ENCODE assay signal across 15 cellular contexts in the genomic region with DNA sequence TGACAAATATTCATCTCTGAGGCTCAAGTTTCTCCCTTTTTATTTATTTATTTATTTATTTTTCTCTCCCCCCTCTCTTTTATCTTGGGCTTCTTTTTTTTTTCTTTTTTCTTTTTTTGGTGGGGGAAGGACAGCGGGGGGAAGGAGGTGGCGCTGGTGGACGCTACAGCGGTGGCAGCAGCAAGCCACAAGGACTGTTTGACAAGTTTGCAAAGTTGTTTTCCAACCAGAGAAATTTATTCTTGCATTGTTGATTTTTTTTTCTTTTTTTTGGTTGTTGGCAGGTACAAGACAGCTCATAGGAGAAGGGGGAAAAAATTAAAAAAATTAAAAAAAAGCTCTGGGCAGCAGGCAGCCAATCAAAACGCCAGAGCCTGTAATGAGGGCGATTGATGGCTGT. TPM values are rescaled to one million over a fixed set of nuclear protein-coding genes. Genes with fewer than 3 reads are reported as not detected.
DNase-seq lines count a peak whose midpoint lies in the region; ATAC-seq and TF ChIP-seq lines count a peak whose summit lies in the region.
"Had no signal": no experiment of that assay in that cellular context is flagged by ENCODE, and none has a peak within 500 bp of the region (broad histone marks: within the 10 kb centered on the region; RNA-seq: fewer than 3 reads in every experiment).

No MANE protein-coding gene starts in this region.

- no peaks in the 10 kb centered on the region for H3F3A ChIP-seq in GM23338 (replicated peaks; ENCODE audit: low read depth)

- H3K27me3 Mint-ChIP-seq in GM23338 (ENCODE audit: insufficient read depth, low read depth, poor library complexity), result peaks cover 7% of the 10 kb centered on the region
- H3K27me3 Mint-ChIP-seq in nephron (ENCODE audit: low read depth), result peaks cover 58% of the 10 kb centered on the region

- H3K79me2 ChIP-seq in GM23338 (replicated peaks; ENCODE audit: insufficient read depth), result peaks cover 91% of the 10 kb centered on the region

- no peak for TF ChIP-seq CTCF in GM23338 (conservative IDR thresholded peaks at IDR 0.05; ENCODE audit: low read depth in 2 of 2)
- TF ChIP-seq CTCF in dorsolateral prefrontal cortex (IDR thresholded peaks at IDR 0.05 in 54 of 56, conservative IDR thresholded peaks at IDR 0.05 in 2 of 56; ENCODE audit: low read depth in 1 of 56, partially characterized antibody in 56 of 56), result no peak
- no peak for TF ChIP-seq CTCF in nephron (IDR thresholded peaks at IDR 0.05; ENCODE audit: unreplicated experiment in 3 of 3)
- TF ChIP-seq CTCF in lower leg skin (IDR thresholded peaks at IDR 0.05), result no peak

- DNase-seq in GM23338 (ENCODE audit: low spot score), result no peak
- DNase-seq in NT2/D1 (ENCODE audit: low read depth, low spot score), result no peak
- no peak for DNase-seq in dorsolateral prefrontal cortex
- DNase-seq in lower leg skin (ENCODE audit: low spot score in 2 of 2), result no peak
- no peak for DNase-seq in NCI-H510A treated with DMSO at 0.1 percent for 48 hours (lab: John Stamatoyannopoulos, UW)
- DNase-seq: left cardiac atrium, MG63, NCI-H2029 treated with DMSO at 0.1 percent for 48 hours, NCI-H748 treated with DMSO at 0.1 percent for 48 hours, SW 1271, upper lobe of left lung had no signal

- H3K4me2 ChIP-seq in GM23338, result peak overlapping the region; percentile 84

- no peaks in the 10 kb centered on the region for H3K36me3 ChIP-seq in GM23338 (ENCODE audit: insufficient read depth)
- H3K36me3 ChIP-seq in NT2/D1 (ENCODE audit: insufficient read depth, insufficient read length, low read length), result no peaks in the 10 kb centered on the region
- H3K36me3 ChIP-seq: MG63, upper lobe of left lung had no signal

- H3K4me3 Mint-ChIP-seq in GM23338, result peak overlapping the region; percentile 74
- H3K4me3 Mint-ChIP-seq in nephron, result peak overlapping the region; percentile 71 to 78 (median 74)

- H3K9me2 ChIP-seq in GM23338 (ENCODE audit: insufficient read depth), result no peaks in the 10 kb centered on the region

- no peak overlapping the region for H3K9ac ChIP-seq in NT2/D1 (ENCODE audit: insufficient read length, low read depth)

- peaks cover 65% of the 10 kb centered on the region for H3K4me1 ChIP-seq in GM23338 (ENCODE audit: insufficient read depth)
- peaks cover 16% of the 10 kb centered on the region for H3K4me1 ChIP-seq in NT2/D1 (ENCODE audit: insufficient read depth, insufficient read length)

- WGBS in lower leg skin, 2 donors, result 10 to 14% methylated on average over 6 of the region's 6 CpGs

- peaks cover 81% of the 10 kb centered on the region for H3K4me1 Mint-ChIP-seq in GM23338
- peaks cover 50% of the 10 kb centered on the region for H3K4me1 Mint-ChIP-seq in nephron

- H3K27me3 ChIP-seq in GM23338 (ENCODE audit: insufficient read depth) (no peaks in the 10 kb centered on the region), NT2/D1 (ENCODE audit: insufficient read depth, insufficient read length) (no peaks in the 10 kb centered on the region), dorsolateral prefrontal cortex (peaks cover 0 to 63% (median 18%) of the 10 kb centered on the region in 45 donors)
- H3K27me3 ChIP-seq: MG63 had no signal

- H4K20me1 ChIP-seq in GM23338 (replicated peaks; ENCODE audit: insufficient read depth), result no peaks in the 10 kb centered on the region

- no peaks in the 10 kb centered on the region for H3K36me3 Mint-ChIP-seq in GM23338 (ENCODE audit: low read depth)
- no peaks in the 10 kb centered on the region for H3K36me3 Mint-ChIP-seq in nephron (ENCODE audit: low read depth)

- intact Hi-C loops in dorsolateral prefrontal cortex (cut with DNase I) (no loop called here), lower leg skin (cut with DNase I; ENCODE audit: low total_unique reads) (no loop called here)

- H3K9me3 ChIP-seq in NT2/D1 (ENCODE audit: insufficient read depth, low read length), result no peaks in the 10 kb centered on the region
- H3K9me3 ChIP-seq: MG63 had no signal

- H3K27ac Mint-ChIP-seq in GM23338 (peak overlapping the region; percentile 57; the same call in 1 of the 2 replicates), nephron (no peak overlapping the region)

- H3K27ac ChIP-seq in GM23338 (ENCODE audit: low read depth) (peak overlapping the region; percentile 61), dorsolateral prefrontal cortex (peak overlapping the region in 2 of 59 donors; percentile 28 to 30)
- H3K27ac ChIP-seq: upper lobe of left lung had no signal

- H3K4me3 ChIP-seq in GM23338 (peak overlapping the region; percentile 56), NT2/D1 (ENCODE audit: insufficient read length, low read depth) (peak overlapping the region; percentile 30), dorsolateral prefrontal cortex (peak overlapping the region in 31 of 59 donors; percentile 6 to 51 (median 30)), lower leg skin (ENCODE audit: low read depth, poor library complexity, severe bottlenecking) (no peak overlapping the region)
- H3K4me3 ChIP-seq: MG63, upper lobe of left lung had no signal

- ATAC-seq in GM23338 (no peak), GM21390 (IDR thresholded peaks at IDR 0.05; ENCODE audit: unreplicated experiment) (no peak)

- H2AFZ ChIP-seq in GM23338, result no peak overlapping the region

- no peak for TF ChIP-seq POLR2A in lower leg skin (IDR thresholded peaks at IDR 0.05)

- no peaks in the 10 kb centered on the region for H3K9me3 Mint-ChIP-seq in GM23338
- H3K9me3 Mint-ChIP-seq in nephron, result no peaks in the 10 kb centered on the region

TF ChIP-seq in GM23338, 12 proteins besides CTCF, POLR2A, EP300 and RAD21:
- no peak for TF ChIP-seq EZH2 (IDR thresholded peaks at IDR 0.05; ENCODE audit: low read depth, unreplicated experiment)
- no peak for TF ChIP-seq EZH2phosphoT487 (IDR thresholded peaks at IDR 0.05; ENCODE audit: unreplicated experiment)
- no peak for TF ChIP-seq ZNF114 (CRISPR knock-in tag; IDR thresholded peaks at IDR 0.05)
- TF ChIP-seq JUNB (IDR thresholded peaks at IDR 0.05; ENCODE audit: unreplicated experiment), result no peak
- no peak for TF ChIP-seq REST (IDR thresholded peaks at IDR 0.05; ENCODE audit: unreplicated experiment)
- TF ChIP-seq ZNF331 (CRISPR knock-in tag; IDR thresholded peaks at IDR 0.05; ENCODE audit: low read depth), result no peak
- TF ChIP-seq STAT1 (IDR thresholded peaks at IDR 0.05; ENCODE audit: unreplicated experiment), result no peak
- no peak for TF ChIP-seq ETS1 (IDR thresholded peaks at IDR 0.05)

RNA-seq across cellular contexts. Expression of gene BCL11B, which starts 36.4 kb away (rescaled TPM):
- total RNA-seq in GM23338 (2014; rRNA removed; shearing (Covaris generic)), result 5.6 and 6.7 TPM in 2 replicates
- 2.4 and 2.7 TPM in 2 replicates for polyA plus RNA-seq in GM23338 (2016; fragmentation: Nextera tagmentation; extraction: Ambion mirVana)
- total RNA-seq in dorsolateral prefrontal cortex, result 10 to 100 TPM in 75 of 120 experiments, 1 to 10 TPM in 45; 3.3 to 16.0 (median 10.5) TPM
- total RNA-seq in lower leg skin, result 10 to 100 TPM; 39.1 to 74.3 (median 51.7) TPM
- total RNA-seq: G401 had no signal
- polyA plus RNA-seq: CD14-positive monocyte had no signal
